In the genomic region with DNA sequence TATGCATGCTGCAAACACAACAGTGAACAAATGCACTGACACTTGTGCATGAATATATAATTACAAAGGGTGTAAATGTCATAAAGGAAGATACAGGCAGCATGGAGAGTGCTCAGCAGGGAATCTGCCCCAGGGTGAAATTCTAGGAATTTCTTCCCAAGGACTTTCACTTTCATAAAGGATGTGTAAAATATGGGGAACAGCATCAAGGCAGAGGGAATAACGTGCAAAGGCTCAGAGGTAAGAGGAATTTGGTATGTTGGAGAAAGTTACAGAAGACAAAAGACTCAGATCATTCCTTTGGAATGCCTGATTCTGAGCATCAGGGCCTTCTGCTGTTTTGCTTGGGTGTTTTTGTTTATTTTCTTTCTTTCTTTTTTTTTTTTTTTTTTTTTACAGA, we compare ENCODE assay signal across 31 cellular contexts.
"Had no signal": no experiment of that assay in that cellular context is flagged by ENCODE, and none has a peak within 500 bp of the region (broad histone marks: within the 10 kb centered on the region; RNA-seq: fewer than 3 reads in every experiment).

No MANE protein-coding gene starts in this region.

- H3K27ac Mint-ChIP-seq: activated CD4-positive, alpha-beta T cell treated with anti-CD3 and anti-CD28 coated beads, Interleukin-2, amount 10 ng/mL, durations not matched to agents 7 days and 5 days; activated CD8-positive, alpha-beta T cell treated with anti-CD3 and anti-CD28 coated beads, Interleukin-2, amount 10 ng/mL, durations not matched to agents 7 days and 5 days; activated naive CD8-positive, alpha-beta T cell treated with anti-CD3 and anti-CD28 coated beads for 36 hours; activated T-helper 1 cell treated with anti-CD3 and anti-CD28 coated beads, Interleukin-12 subunit alpha, Interleukin-12 subunit beta, Interleukin-2, Interleukin-4 antibody, amounts not matched to agents 30 ng/mL and 10 ng/mL and 1 ng/mL, durations not matched to agents 14 hours and 24 hours and 36 hours had no signal

- DNase-seq: activated CD4-positive, alpha-beta T cell treated with anti-CD3 and anti-CD28 coated beads, Interleukin-2, amount 10 ng/mL, durations not matched to agents 7 days and 5 days; activated CD4-positive, alpha-beta T cell treated with anti-CD3 and anti-CD28 coated beads, Interleukin-2, amount 50 U/mL, for 48 hours; activated CD8-positive, alpha-beta memory T cell treated with anti-CD3 and anti-CD28 coated beads, Interleukin-2, amount 50 U/mL, for 4 hours; activated CD8-positive, alpha-beta T cell treated with anti-CD3 and anti-CD28 coated beads, Interleukin-2, amount 10 ng/mL, durations not matched to agents 7 days and 5 days; activated gamma-delta T cell treated with Interleukin-2 at 50 U/mL for 16 hours; activated naive CD4-positive, alpha-beta T cell treated with anti-CD3 and anti-CD28 coated beads, Interleukin-2, amount 50 U/mL, for 16 hours; activated naive CD8-positive, alpha-beta T cell treated with anti-CD3 and anti-CD28 coated beads for 36 hours; activated T-cell treated with anti-CD3 and anti-CD28 coated beads for 4 hours; activated T-cell treated with anti-CD3 and anti-CD28 coated beads, Interleukin-2, amount 50 U/mL, for 4 hours; amniotic stem cell; aorta; Kasumi-1; KG1; MG63; NCI-H1048; NCI-H1436 treated with DMSO at 0.1 percent for 48 hours; NCI-H1694 treated with DMSO at 0.1 percent for 48 hours; NCI-H2029; NCI-H524 treated with DMSO at 0.1 percent for 48 hours; NCI-H748 treated with DMSO at 0.1 percent for 48 hours; NK-92 treated with Interleukin-12 subunit alpha and Interleukin-12 subunit beta, amount 100 ng/mL, for 24 hours; SIG-M5; SW 1271; T-helper 1 cell; T-helper 2 cell; T-helper 9 cell had no signal

- H3K4me3 Mint-ChIP-seq: activated CD4-positive, alpha-beta T cell treated with anti-CD3 and anti-CD28 coated beads, Interleukin-2, amount 10 ng/mL, durations not matched to agents 7 days and 5 days; activated CD8-positive, alpha-beta T cell treated with anti-CD3 and anti-CD28 coated beads, Interleukin-2, amount 10 ng/mL, durations not matched to agents 7 days and 5 days; activated naive CD8-positive, alpha-beta T cell treated with anti-CD3 and anti-CD28 coated beads for 36 hours; activated T-cell treated with anti-CD3 and anti-CD28 coated beads, Interleukin-2, amount 50 U/mL, for 4 hours; activated T-helper 1 cell treated with anti-CD3 and anti-CD28 coated beads, Interleukin-12 subunit alpha, Interleukin-12 subunit beta, Interleukin-2, Interleukin-4 antibody, amounts not matched to agents 30 ng/mL and 10 ng/mL and 1 ng/mL, durations not matched to agents 14 hours and 24 hours and 36 hours had no signal

- H3K4me1 Mint-ChIP-seq: activated CD4-positive, alpha-beta T cell treated with anti-CD3 and anti-CD28 coated beads, Interleukin-2, amount 10 ng/mL, durations not matched to agents 7 days and 5 days; activated naive CD8-positive, alpha-beta T cell treated with anti-CD3 and anti-CD28 coated beads for 36 hours had no signal

- H3K27ac ChIP-seq: cardiac muscle cell, RWPE1, VCaP had no signal

- ATAC-seq: activated CD8-positive, alpha-beta T cell treated with anti-CD3 and anti-CD28 coated beads, Interleukin-2, amount 10 ng/mL, durations not matched to agents 7 days and 5 days; activated T-cell treated with anti-CD3 and anti-CD28 coated beads, Interleukin-2, amount 50 U/mL, for 4 hours; Right ventricle myocardium inferior had no signal

- H3K27me3 ChIP-seq: cardiac muscle cell, MG63 had no signal

- H3K4me3 ChIP-seq: cardiac muscle cell, MG63 had no signal

- H3K9me3 ChIP-seq: MG63 had no signal

- H3K36me3 ChIP-seq: cardiac muscle cell, MG63 had no signal

- H3K9me3 Mint-ChIP-seq: activated CD4-positive, alpha-beta T cell treated with anti-CD3 and anti-CD28 coated beads, Interleukin-2, amount 10 ng/mL, durations not matched to agents 7 days and 5 days; activated naive CD8-positive, alpha-beta T cell treated with anti-CD3 and anti-CD28 coated beads for 36 hours; activated T-cell treated with anti-CD3 and anti-CD28 coated beads, Interleukin-2, amount 50 U/mL, for 4 hours; activated T-helper 1 cell treated with anti-CD3 and anti-CD28 coated beads, Interleukin-12 subunit alpha, Interleukin-12 subunit beta, Interleukin-2, Interleukin-4 antibody, amounts not matched to agents 30 ng/mL and 10 ng/mL and 1 ng/mL, durations not matched to agents 14 hours and 24 hours and 36 hours had no signal

- H3K36me3 Mint-ChIP-seq: activated naive CD8-positive, alpha-beta T cell treated with anti-CD3 and anti-CD28 coated beads for 36 hours had no signal
